10 cellular contexts compared by ENCODE assay signal in genomic region chr16:87966685-87967185, GRCh38. TPM values are rescaled to one million over a fixed set of nuclear protein-coding genes. Genes with fewer than 3 reads are reported as not detected.
DNase-seq lines count a peak whose midpoint lies in the region; ATAC-seq and TF ChIP-seq lines count a peak whose summit lies in the region.
"Had no signal": no experiment of that assay in that cellular context is flagged by ENCODE, and none has a peak within 500 bp of the region (broad histone marks: within the 10 kb centered on the region; RNA-seq: fewer than 3 reads in every experiment).

No MANE protein-coding gene starts in this region.

- DNase-seq in AG08395 (ENCODE audit: low spot score) (peak; percentile 22), RWPE2 (ENCODE audit: low spot score) (no peak), epithelial cell of esophagus (ENCODE audit: low read depth) (peak; percentile 45), GM13977 (ENCODE audit: low spot score) (no peak), SK-N-DZ (ENCODE audit: low spot score) (no peak), NCI-H2081 (lab: John Stamatoyannopoulos, UW) (no peak)
- DNase-seq in CD8-positive, alpha-beta memory T cell, result no peak
- DNase-seq: NCI-H1092 treated with DMSO at 0.1 percent for 48 hours had no signal

- POLR2A ChIA-PET in CD8-positive, alpha-beta memory T cell (lab: Charles Lee), result no interaction called here

- peaks cover 18% of the 10 kb centered on the region for H3K9me3 Mint-ChIP-seq in nephron
- H3K9me3 Mint-ChIP-seq in CD8-positive, alpha-beta memory T cell, result peaks cover 3 to 8% (median 4%) of the 10 kb centered on the region in 5 donors

- peak overlapping the region; percentile 2 for H3K27ac ChIP-seq in RWPE2 (ENCODE audit: poor library complexity, severe bottlenecking)
- no peak overlapping the region for H3K27ac ChIP-seq in CD8-positive, alpha-beta memory T cell (ENCODE audit: low read depth, low read length)

- H3K27me3 ChIP-seq in RWPE2 (ENCODE audit: insufficient read depth, poor library complexity, severe bottlenecking), result no peaks in the 10 kb centered on the region
- no peaks in the 10 kb centered on the region for H3K27me3 ChIP-seq in CD8-positive, alpha-beta memory T cell (ENCODE audit: insufficient read depth, low read length, poor library complexity, severe bottlenecking)

- H3K9me3 ChIP-seq in RWPE2 (ENCODE audit: severe bottlenecking), result peaks cover 2% of the 10 kb centered on the region
- H3K9me3 ChIP-seq in CD8-positive, alpha-beta memory T cell (ENCODE audit: low read length), result no peaks in the 10 kb centered on the region

- no peaks in the 10 kb centered on the region for H3K36me3 ChIP-seq in RWPE2 (ENCODE audit: low read depth)
- no peaks in the 10 kb centered on the region for H3K36me3 ChIP-seq in CD8-positive, alpha-beta memory T cell (ENCODE audit: insufficient read depth, low read length)

- no peaks in the 10 kb centered on the region for H3K27me3 Mint-ChIP-seq in nephron (ENCODE audit: low read depth)
- H3K27me3 Mint-ChIP-seq in CD8-positive, alpha-beta memory T cell, result no peaks in the 10 kb centered on the region

- in situ Hi-C loops in GM13977 (cut with MboI; ENCODE audit: low pct_unique_long_range_greater_than_20kb, low sequenced_read_pairs, unreplicated experiment), result loop anchor here (25.0 kb wide), 1 partner anchor 471 kb away; no protein-coding TSS in a partner anchor

- ATAC-seq in RWPE2 (ENCODE audit: low read depth), result peak; percentile 56

- H3K27ac Mint-ChIP-seq in nephron, result peak overlapping the region; percentile 55 to 62 (median 61)
- H3K27ac Mint-ChIP-seq in CD8-positive, alpha-beta memory T cell, result peak overlapping the region in 2 of 8 donors; percentile 72 to 77

- peaks cover 16% of the 10 kb centered on the region for H3K4me1 Mint-ChIP-seq in nephron
- peaks cover 50 to 67% (median 60%) of the 10 kb centered on the region in 3 donors for H3K4me1 Mint-ChIP-seq in CD8-positive, alpha-beta memory T cell

- no peak overlapping the region for H3K4me3 ChIP-seq in RWPE2 (ENCODE audit: severe bottlenecking)
- peak overlapping the region; percentile 19 for H3K4me3 ChIP-seq in epithelial cell of esophagus (ENCODE audit: low read length)
- no peak overlapping the region for H3K4me3 ChIP-seq in CD8-positive, alpha-beta memory T cell (ENCODE audit: low read length)

- H3K4me1 ChIP-seq in RWPE2 (ENCODE audit: insufficient read depth, poor library complexity, severe bottlenecking), result peaks cover 20% of the 10 kb centered on the region
- peaks cover 32% of the 10 kb centered on the region for H3K4me1 ChIP-seq in CD8-positive, alpha-beta memory T cell (ENCODE audit: insufficient read depth, low read length)

- no peak overlapping the region for H3K4me3 Mint-ChIP-seq in nephron
- H3K4me3 Mint-ChIP-seq in CD8-positive, alpha-beta memory T cell, result peak overlapping the region in 1 of 7 donors; percentile 54

- peaks cover 27% of the 10 kb centered on the region for H3K36me3 Mint-ChIP-seq in nephron (ENCODE audit: low read depth)
- H3K36me3 Mint-ChIP-seq in CD8-positive, alpha-beta memory T cell, result peaks cover 12 to 28% (median 21%) of the 10 kb centered on the region in 3 donors

- TF ChIP-seq CTCF in RWPE2 (IDR thresholded peaks at IDR 0.05; ENCODE audit: poor library complexity, severe bottlenecking) (no peak), epithelial cell of esophagus (IDR thresholded peaks at IDR 0.05; ENCODE audit: insufficient read depth, low read depth, low read length, missing control alignments) (no peak), nephron (IDR thresholded peaks at IDR 0.05; ENCODE audit: unreplicated experiment in 3 of 3) (no peak), GM13977 (IDR thresholded peaks at IDR 0.05; ENCODE audit: extremely low read depth, insufficient read depth, missing control alignments) (no peak)

- CTCF ChIA-PET in CD8-positive, alpha-beta memory T cell (lab: Charles Lee), result no interaction called here

RNA-seq across cellular contexts. Expression of gene BANP, which starts 15.5 kb away (rescaled TPM):
- 10 to 100 TPM; 29.5 to 32.5 TPM for total RNA-seq in CD8-positive, alpha-beta memory T cell
- polyA plus RNA-seq in CD8-positive, alpha-beta memory T cell, result 28.5 TPM
- 19.1 and 26.6 TPM in 2 replicates for polyA plus RNA-seq in SK-N-DZ (2014; cell fraction: cytosol; rRNA removed)
- polyA plus RNA-seq in SK-N-DZ (2014; cell fraction: nucleus; rRNA removed), result 27.9 and 35.3 TPM in 2 replicates

RNA-seq across cellular contexts. Expression of gene CA5A, which starts 30.4 kb away (rescaled TPM):
- total RNA-seq in CD8-positive, alpha-beta memory T cell, result not detected
- not detected for polyA plus RNA-seq in CD8-positive, alpha-beta memory T cell
- polyA plus RNA-seq in SK-N-DZ (2014; cell fraction: cytosol; rRNA removed), result not detected in 2 replicates
- 1.3 TPM in 1 of 2 replicates, not detected in the other for polyA plus RNA-seq in SK-N-DZ (2014; cell fraction: nucleus; rRNA removed)
- total RNA-seq: activated CD8-positive, alpha-beta memory T cell treated with anti-CD3 and anti-CD28 coated beads for 36 hours had no signal

Comparison
In these comparisons a context has a peak if more than half of its experiments do, and no peak if none do; other contexts are left out.
1. DNase-seq: peak in AG08395 (single experiment) and epithelial cell of esophagus (single experiment); none in RWPE2 (single experiment), CD8-positive, alpha-beta memory T cell (0 of 5), GM13977 (single experiment), SK-N-DZ (single experiment) and NCI-H2081 (0 of 2).